Comparison of ENCODE assay signal across 2 cellular contexts in the genomic region with DNA sequence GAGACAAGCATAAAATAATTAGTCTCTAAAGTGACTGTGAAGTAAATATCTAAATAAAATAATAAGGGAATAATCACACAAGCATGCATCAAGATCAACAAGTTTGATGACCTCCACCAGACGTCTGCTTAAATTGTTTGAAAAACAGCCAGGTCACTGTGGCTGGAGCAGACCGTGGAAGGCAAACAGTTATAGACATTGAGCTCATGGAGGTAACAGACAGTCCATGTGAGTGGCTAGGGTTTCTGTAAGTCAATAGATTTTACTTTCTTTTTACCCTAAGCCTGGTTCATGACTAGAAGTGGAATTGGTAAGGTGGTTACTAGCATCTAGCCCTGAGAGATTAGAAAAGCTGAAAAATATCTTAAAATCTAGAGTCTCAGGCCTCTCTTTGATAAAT. TPM values are rescaled to one million over a fixed set of nuclear protein-coding genes. Genes with fewer than 3 reads are reported as not detected.
"Had no signal": no experiment of that assay in that cellular context is flagged by ENCODE, and none has a peak within 500 bp of the region (broad histone marks: within the 10 kb centered on the region; RNA-seq: fewer than 3 reads in every experiment).

No MANE protein-coding gene starts in this region.

RNA-seq across cellular contexts. Expression of gene CDY1, which starts 51.2 kb away (rescaled TPM):
- total RNA-seq: G401, GM12878 had no signal
